22 cellular contexts compared by ENCODE assay signal in the genomic region with DNA sequence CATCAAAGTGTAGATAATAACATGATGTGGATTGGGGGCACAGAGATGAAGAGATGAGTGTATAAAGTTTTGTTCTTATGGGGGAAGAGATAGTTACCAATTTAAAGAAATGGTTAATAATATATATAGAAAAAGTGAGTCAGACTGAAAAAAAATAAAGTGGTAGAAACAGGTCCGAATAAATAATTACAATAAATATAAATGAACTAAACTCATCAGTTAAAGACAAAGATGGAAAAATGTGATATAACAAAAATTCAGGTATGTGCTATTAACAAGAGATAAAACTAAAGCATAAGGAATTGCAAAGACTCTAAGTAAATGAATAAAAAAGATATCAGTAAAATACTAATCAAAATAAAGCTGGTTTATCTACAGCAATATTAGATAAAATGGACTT.
"Had no signal": no experiment of that assay in that cellular context is flagged by ENCODE, and none has a peak within 500 bp of the region (broad histone marks: within the 10 kb centered on the region; RNA-seq: fewer than 3 reads in every experiment).

No MANE protein-coding gene starts in this region.

- H3K9me3 ChIP-seq: esophagus muscularis mucosa, gastrocnemius medialis, lower lobe of right lung had no signal

- H3K27ac ChIP-seq: coronary artery, dorsolateral prefrontal cortex, esophagus muscularis mucosa, foreskin keratinocyte, gastrocnemius medialis, heart right ventricle, left lung, lower lobe of right lung had no signal

- H3K36me3 ChIP-seq: esophagus muscularis mucosa, gastrocnemius medialis, heart right ventricle, left lung, lower lobe of right lung had no signal

- FAIRE-seq: endothelial cell of umbilical vein, islet of Langerhans, keratinocyte had no signal

- DNase-seq: dermis blood vessel endothelial cell; dorsolateral prefrontal cortex; effector CD4-positive, alpha-beta T cell; effector memory CD4-positive, alpha-beta T cell; foreskin keratinocyte; gastrocnemius medialis; glutamatergic neuron; head of caudate nucleus; heart right ventricle; hippocampal formation; left cardiac atrium; left lung; left ventricle myocardium superior; lower lobe of right lung; mesendoderm; midbrain; naive thymus-derived CD4-positive, alpha-beta T cell had no signal

- ATAC-seq: foreskin keratinocyte; gastrocnemius medialis; heart right ventricle; left cardiac atrium; left lung; left ventricle myocardium superior; lower lobe of right lung; naive thymus-derived CD4-positive, alpha-beta T cell had no signal

- H3K4me3 ChIP-seq: coronary artery, dorsolateral prefrontal cortex, esophagus muscularis mucosa, gastrocnemius medialis, heart right ventricle, left lung, lower lobe of right lung had no signal

- H3K27me3 ChIP-seq: dorsolateral prefrontal cortex, esophagus muscularis mucosa, foreskin keratinocyte, gastrocnemius medialis, left lung had no signal
